Comparison of ENCODE assay signal across 8 cellular contexts in the genomic region with DNA sequence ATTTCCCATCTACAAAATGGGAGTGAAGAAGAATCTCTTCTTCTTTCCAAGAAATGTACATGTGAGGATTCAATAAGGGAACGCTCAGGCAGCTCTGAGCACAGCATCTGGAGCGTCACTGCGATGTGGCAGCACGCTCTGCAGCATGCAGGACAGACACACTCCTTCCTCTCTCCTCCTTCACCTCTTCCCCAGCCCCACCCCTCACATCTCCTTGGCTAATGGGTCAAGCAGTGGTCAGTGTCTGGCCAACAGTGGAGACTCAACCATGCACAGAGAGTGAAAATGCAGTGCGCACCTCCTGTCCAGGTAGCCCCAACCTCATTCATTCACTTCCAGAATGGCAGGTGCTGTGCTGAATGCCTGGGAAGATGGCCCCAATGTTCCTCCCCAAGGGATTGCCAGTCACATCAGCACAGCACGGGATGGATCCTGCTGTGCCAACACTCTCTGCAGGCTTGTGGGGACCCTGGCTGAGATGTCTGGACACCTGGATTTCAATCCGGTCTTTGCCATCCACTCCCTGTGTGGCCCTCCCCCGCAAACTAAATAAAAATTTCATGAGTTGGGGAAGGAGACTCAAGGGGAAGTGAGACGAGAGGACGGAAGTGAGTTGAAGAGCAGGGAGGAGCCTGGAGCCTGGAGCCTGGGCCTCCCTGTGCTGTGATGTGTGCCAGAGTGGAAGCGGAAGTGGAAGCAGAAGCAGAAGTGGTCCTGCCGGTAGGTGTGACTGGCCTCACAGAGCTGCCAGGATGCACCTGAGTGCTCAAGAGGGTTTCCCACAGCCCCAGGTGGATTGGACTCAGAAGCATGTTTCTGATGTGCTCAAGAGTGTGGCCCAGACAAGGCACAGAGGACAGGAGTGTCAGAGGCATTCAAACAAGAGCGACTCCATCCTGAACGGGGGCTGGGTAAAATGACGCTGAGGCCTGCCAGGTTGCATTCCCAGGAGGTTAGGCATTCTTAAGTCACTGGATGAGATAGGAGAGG.
DNase-seq lines count a peak whose midpoint lies in the region; ATAC-seq and TF ChIP-seq lines count a peak whose summit lies in the region.

No MANE protein-coding gene starts in this region.

- no peaks in the 10 kb centered on the region for H3K27me3 ChIP-seq in RWPE2 (ENCODE audit: insufficient read depth, poor library complexity, severe bottlenecking)

- H3K27me3 Mint-ChIP-seq in immature natural killer cell (ENCODE audit: low read depth in 3 of 3): peaks cover 0 to 10% (median 10%) of the 10 kb centered on the region in 3 donors

- DNase-seq in RWPE2 (ENCODE audit: low spot score) (peak; percentile 43), medulla oblongata (ENCODE audit: extremely low spot score) (peak; percentile 68), SHP77 treated with DMSO at 0.1 percent for 48 hours (lab: John Stamatoyannopoulos, UW) (no peak), COLO668 (lab: John Stamatoyannopoulos, UW; ENCODE audit: unreplicated experiment) (no peak), immature natural killer cell (no peak), DMS53 treated with DMSO at 0.1 percent for 48 hours (lab: John Stamatoyannopoulos, UW; ENCODE audit: unreplicated experiment) (no peak)

- no peak overlapping the region for H3K4me3 Mint-ChIP-seq in immature natural killer cell

- peak; percentile 53 for ATAC-seq in GM18508 (IDR thresholded peaks at IDR 0.05; ENCODE audit: insufficient read depth, unreplicated experiment)
- peak; percentile 65 for ATAC-seq in HG02798 (IDR thresholded peaks at IDR 0.05; ENCODE audit: poor library complexity, unreplicated experiment)
- no peak for ATAC-seq in RWPE2 (ENCODE audit: low read depth)

- H3K9me3 Mint-ChIP-seq in immature natural killer cell: peaks cover 0 to 2% (median 0%) of the 10 kb centered on the region in 6 donors

- peaks cover 4% of the 10 kb centered on the region for H3K9me3 ChIP-seq in RWPE2 (ENCODE audit: severe bottlenecking)

- no peaks in the 10 kb centered on the region for H3K36me3 Mint-ChIP-seq in immature natural killer cell

- H3K4me1 Mint-ChIP-seq in immature natural killer cell: no peaks in the 10 kb centered on the region

- no peaks in the 10 kb centered on the region for H3K36me3 ChIP-seq in RWPE2 (ENCODE audit: low read depth)

- no peak overlapping the region for H3K27ac Mint-ChIP-seq in immature natural killer cell

- peaks cover 3% of the 10 kb centered on the region for H3K4me1 ChIP-seq in RWPE2 (ENCODE audit: insufficient read depth, poor library complexity, severe bottlenecking)

- TF ChIP-seq CTCF in RWPE2 (IDR thresholded peaks at IDR 0.05; ENCODE audit: poor library complexity, severe bottlenecking): no peak

- no peak overlapping the region for H3K4me3 ChIP-seq in RWPE2 (ENCODE audit: severe bottlenecking)

- no peak overlapping the region for H3K27ac ChIP-seq in RWPE2 (ENCODE audit: poor library complexity, severe bottlenecking)

Comparison
In these comparisons a context has a peak if more than half of its experiments do, and no peak if none do; other contexts are left out.
1. DNase-seq: peak in RWPE2 (single experiment) and medulla oblongata (single experiment); none in SHP77 treated with DMSO at 0.1 percent for 48 hours (single experiment), COLO668 (single experiment), immature natural killer cell (0 of 3) and DMS53 treated with DMSO at 0.1 percent for 48 hours (single experiment).